ENCODE assay signal across 1 cellular context in the genomic region with DNA sequence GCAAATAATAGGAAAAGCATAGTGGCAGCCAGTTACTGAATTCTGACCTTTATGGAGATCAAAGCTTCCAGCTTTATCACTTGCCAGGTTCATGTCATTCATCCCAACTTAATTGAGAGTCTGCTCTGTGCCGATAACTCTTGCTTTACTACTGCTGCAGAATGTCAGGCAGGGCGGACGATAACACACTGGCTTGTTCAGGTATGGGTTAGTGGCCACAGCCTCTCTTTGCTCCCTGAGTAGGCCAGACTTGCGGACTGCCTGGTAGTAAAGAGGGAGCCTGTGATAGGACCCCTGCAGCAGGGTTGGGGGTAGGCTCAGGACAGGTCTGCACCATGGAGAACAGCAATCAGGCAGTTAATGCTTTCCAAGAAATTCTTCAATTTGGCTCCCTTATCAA.
TF ChIP-seq lines count a peak whose summit lies in the region.

No MANE protein-coding gene starts in this region.

TF ChIP-seq in K562, 482 proteins besides CTCF, POLR2A, EP300 and RAD21 (continued from another document and continues in another):
- TF ChIP-seq, protein P1, sequence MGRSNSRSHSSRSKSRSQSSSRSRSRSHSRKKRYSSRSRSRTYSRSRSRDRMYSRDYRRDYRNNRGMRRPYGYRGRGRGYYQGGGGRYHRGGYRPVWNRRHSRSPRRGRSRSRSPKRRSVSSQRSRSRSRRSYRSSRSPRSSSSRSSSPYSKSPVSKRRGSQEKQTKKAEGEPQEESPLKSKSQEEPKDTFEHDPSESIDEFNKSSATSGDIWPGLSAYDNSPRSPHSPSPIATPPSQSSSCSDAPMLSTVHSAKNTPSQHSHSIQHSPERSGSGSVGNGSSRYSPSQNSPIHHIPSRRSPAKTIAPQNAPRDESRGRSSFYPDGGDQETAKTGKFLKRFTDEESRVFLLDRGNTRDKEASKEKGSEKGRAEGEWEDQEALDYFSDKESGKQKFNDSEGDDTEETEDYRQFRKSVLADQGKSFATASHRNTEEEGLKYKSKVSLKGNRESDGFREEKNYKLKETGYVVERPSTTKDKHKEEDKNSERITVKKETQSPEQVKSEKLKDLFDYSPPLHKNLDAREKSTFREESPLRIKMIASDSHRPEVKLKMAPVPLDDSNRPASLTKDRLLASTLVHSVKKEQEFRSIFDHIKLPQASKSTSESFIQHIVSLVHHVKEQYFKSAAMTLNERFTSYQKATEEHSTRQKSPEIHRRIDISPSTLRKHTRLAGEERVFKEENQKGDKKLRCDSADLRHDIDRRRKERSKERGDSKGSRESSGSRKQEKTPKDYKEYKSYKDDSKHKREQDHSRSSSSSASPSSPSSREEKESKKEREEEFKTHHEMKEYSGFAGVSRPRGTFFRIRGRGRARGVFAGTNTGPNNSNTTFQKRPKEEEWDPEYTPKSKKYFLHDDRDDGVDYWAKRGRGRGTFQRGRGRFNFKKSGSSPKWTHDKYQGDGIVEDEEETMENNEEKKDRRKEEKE (IDR thresholded peaks at IDR 0.05; ENCODE audit: borderline replicate concordance in 1 of 2, control insufficient read depth in 1 of 2, low read depth in 2 of 2, low read length in 1 of 2): no peak
- no peak for TF ChIP-seq GTF3C2 (IDR thresholded peaks at IDR 0.05; ENCODE audit: borderline replicate concordance, extremely low read depth, insufficient read length)
- TF ChIP-seq THRAP3 (IDR thresholded peaks at IDR 0.05; ENCODE audit: borderline replicate concordance): no peak
- TF ChIP-seq, protein P2, sequence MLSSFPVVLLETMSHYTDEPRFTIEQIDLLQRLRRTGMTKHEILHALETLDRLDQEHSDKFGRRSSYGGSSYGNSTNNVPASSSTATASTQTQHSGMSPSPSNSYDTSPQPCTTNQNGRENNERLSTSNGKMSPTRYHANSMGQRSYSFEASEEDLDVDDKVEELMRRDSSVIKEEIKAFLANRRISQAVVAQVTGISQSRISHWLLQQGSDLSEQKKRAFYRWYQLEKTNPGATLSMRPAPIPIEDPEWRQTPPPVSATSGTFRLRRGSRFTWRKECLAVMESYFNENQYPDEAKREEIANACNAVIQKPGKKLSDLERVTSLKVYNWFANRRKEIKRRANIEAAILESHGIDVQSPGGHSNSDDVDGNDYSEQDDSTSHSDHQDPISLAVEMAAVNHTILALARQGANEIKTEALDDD (IDR thresholded peaks at IDR 0.05): peak; percentile 96
- TF ChIP-seq JUN (IDR thresholded peaks at IDR 0.05; ENCODE audit: borderline replicate concordance, low read depth, low read length): no peak
- TF ChIP-seq JUN (CRISPR knock-in tag; IDR thresholded peaks at IDR 0.05; ENCODE audit: borderline replicate concordance): no peak
- TF ChIP-seq ZNF407 (IDR thresholded peaks at IDR 0.05; ENCODE audit: low read depth): no peak
- TF ChIP-seq SIX5 (IDR thresholded peaks at IDR 0.05; ENCODE audit: borderline replicate concordance in 1 of 2, insufficient read depth in 1 of 2, low read depth in 1 of 2, low read length in 2 of 2): no peak
- TF ChIP-seq HDAC3 (IDR thresholded peaks at IDR 0.05; ENCODE audit: borderline replicate concordance, partially characterized antibody): peak; percentile 64
- peak in 1 of 2 experiments; percentile 74; a peak in 1 of 4 replicates for TF ChIP-seq NONO (IDR thresholded peaks at IDR 0.05; ENCODE audit: low read depth in 2 of 2, low read length in 1 of 2)
- TF ChIP-seq, protein P3, sequence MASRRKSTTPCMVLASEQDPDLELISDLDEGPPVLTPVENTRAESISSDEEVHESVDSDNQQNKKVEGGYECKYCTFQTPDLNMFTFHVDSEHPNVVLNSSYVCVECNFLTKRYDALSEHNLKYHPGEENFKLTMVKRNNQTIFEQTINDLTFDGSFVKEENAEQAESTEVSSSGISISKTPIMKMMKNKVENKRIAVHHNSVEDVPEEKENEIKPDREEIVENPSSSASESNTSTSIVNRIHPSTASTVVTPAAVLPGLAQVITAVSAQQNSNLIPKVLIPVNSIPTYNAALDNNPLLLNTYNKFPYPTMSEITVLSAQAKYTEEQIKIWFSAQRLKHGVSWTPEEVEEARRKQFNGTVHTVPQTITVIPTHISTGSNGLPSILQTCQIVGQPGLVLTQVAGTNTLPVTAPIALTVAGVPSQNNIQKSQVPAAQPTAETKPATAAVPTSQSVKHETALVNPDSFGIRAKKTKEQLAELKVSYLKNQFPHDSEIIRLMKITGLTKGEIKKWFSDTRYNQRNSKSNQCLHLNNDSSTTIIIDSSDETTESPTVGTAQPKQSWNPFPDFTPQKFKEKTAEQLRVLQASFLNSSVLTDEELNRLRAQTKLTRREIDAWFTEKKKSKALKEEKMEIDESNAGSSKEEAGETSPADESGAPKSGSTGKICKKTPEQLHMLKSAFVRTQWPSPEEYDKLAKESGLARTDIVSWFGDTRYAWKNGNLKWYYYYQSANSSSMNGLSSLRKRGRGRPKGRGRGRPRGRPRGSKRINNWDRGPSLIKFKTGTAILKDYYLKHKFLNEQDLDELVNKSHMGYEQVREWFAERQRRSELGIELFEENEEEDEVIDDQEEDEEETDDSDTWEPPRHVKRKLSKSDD (conservative IDR thresholded peaks at IDR 0.05; ENCODE audit: low read length): no peak
- TF ChIP-seq ZNF263 (CRISPR knock-in tag; IDR thresholded peaks at IDR 0.05; ENCODE audit: borderline replicate concordance): no peak
- peak; percentile 78 for TF ChIP-seq CREB1 (IDR thresholded peaks at IDR 0.05)
- no peak for TF ChIP-seq CREB1 (CRISPR knock-in tag; IDR thresholded peaks at IDR 0.05)
- no peak for TF ChIP-seq HLTF (IDR thresholded peaks at IDR 0.05)
- no peak for TF ChIP-seq ZC3H4 (CRISPR knock-in tag; IDR thresholded peaks at IDR 0.05; ENCODE audit: borderline replicate concordance)
- TF ChIP-seq COPS2 (conservative IDR thresholded peaks at IDR 0.05): no peak
- no peak for TF ChIP-seq ZNF197 (CRISPR knock-in tag; IDR thresholded peaks at IDR 0.05; ENCODE audit: low read depth)
- TF ChIP-seq ZNF780A (CRISPR knock-in tag; IDR thresholded peaks at IDR 0.05): no peak
- TF ChIP-seq KLF13 (tag; IDR thresholded peaks at IDR 0.05; ENCODE audit: borderline replicate concordance, low read depth): no peak
- TF ChIP-seq ZBTB17 (CRISPR knock-in tag; IDR thresholded peaks at IDR 0.05): 0 out of 2 replicates have a peak, but pooled peaks have one; percentile 31
- no peak for TF ChIP-seq SAFB2 (IDR thresholded peaks at IDR 0.05; ENCODE audit: borderline replicate concordance, low read depth, low read length, severe bottlenecking)
- no peak for TF ChIP-seq NFATC3 (IDR thresholded peaks at IDR 0.05)
- TF ChIP-seq PHB2 (IDR thresholded peaks at IDR 0.05; ENCODE audit: low read depth): peak; percentile 92
